In the genomic region with DNA sequence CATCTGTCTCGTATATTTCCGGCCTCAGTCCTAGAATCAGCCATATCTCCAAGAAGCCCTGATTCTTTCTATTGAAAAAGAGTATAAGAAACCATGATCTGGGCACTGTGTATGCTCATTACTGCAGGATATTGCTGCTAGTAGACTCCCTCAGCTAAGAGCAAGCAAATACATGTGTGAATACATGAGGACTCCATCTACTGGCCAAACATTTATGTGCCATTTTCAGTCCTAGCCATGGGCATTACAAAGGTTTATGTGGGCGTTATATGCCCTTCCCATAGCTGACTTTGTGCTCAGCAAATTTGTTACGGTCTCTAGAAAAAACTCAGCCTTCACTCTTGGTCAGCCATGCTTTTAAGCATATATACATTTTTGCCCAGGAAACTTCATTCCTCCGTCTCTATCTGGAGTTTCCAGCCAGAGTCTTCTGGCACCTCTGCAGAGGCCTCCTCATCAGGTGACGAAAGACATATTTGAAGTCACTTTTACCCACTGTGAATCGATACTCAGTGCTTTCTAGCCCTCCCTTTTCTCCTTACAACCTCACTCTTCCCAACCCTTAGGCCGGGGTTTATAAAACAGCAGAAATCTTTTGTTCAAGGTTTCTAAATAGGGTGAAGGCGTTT, we compare ENCODE assay signal across 11 cellular contexts.
A peak's percentile ranks its signal among the peaks of the same experiment; 100 is the strongest.
DNase-seq lines count a peak whose midpoint lies in the region; ATAC-seq and TF ChIP-seq lines count a peak whose summit lies in the region.
"Had no signal": no experiment of that assay in that cellular context is flagged by ENCODE, and none has a peak within 500 bp of the region (broad histone marks: within the 10 kb centered on the region; RNA-seq: fewer than 3 reads in every experiment).

No MANE protein-coding gene starts in this region.

- POLR2A ChIA-PET in Caco-2 (lab: Charles Lee) (no interaction called here), Panc1 (lab: Charles Lee) (no interaction called here)

- intact Hi-C loops in Caco-2 (cut with micrococcal nuclease; ENCODE audit: unreplicated experiment): loop anchor here (1.0 kb wide), 2 partner anchors 114 to 331 kb away; no protein-coding TSS in a partner anchor
- intact Hi-C loops in Panc1 (cut with micrococcal nuclease; ENCODE audit: unreplicated experiment): no loop called here
- intact Hi-C loops in psoas muscle (cut with DNase I): no loop called here

- no peak overlapping the region for H3K27ac Mint-ChIP-seq in Caco-2 (ENCODE audit: unreplicated experiment)

- no peaks in the 10 kb centered on the region for H3K9me3 Mint-ChIP-seq in Caco-2 (ENCODE audit: unreplicated experiment)

- H3K27me3 Mint-ChIP-seq in Caco-2 (ENCODE audit: insufficient read depth, unreplicated experiment): no peaks in the 10 kb centered on the region

- H3K4me3 ChIP-seq in Caco-2 (ENCODE audit: low read depth, low read length) (no peak overlapping the region), Panc1 (ENCODE audit: low read depth in 2 of 2, low read length in 2 of 2) (no peak overlapping the region), psoas muscle (no peak overlapping the region)
- H3K4me3 ChIP-seq in Jurkat, Clone E6-1 (ENCODE audit: low read length): no peak overlapping the region
- H3K4me3 ChIP-seq: ovary had no signal

- H3K4me1 Mint-ChIP-seq in Caco-2 (ENCODE audit: low read depth, unreplicated experiment): no peaks in the 10 kb centered on the region

- H3K27ac ChIP-seq in Panc1 (ENCODE audit: low read length): no peak overlapping the region
- H3K27ac ChIP-seq in psoas muscle: no peak overlapping the region
- H3K27ac ChIP-seq: ovary had no signal

- H3K36me3 Mint-ChIP-seq in Caco-2 (ENCODE audit: insufficient read depth, unreplicated experiment): no peaks in the 10 kb centered on the region

- no peak overlapping the region for H3K4me3 Mint-ChIP-seq in Caco-2 (ENCODE audit: unreplicated experiment)

- 72 to 79% (median 77%) methylated on average over 9 of the region's 9 CpGs for WGBS in psoas muscle, 3 donors

- peak; percentile 57 to 59 for TF ChIP-seq CTCF in Caco-2 (IDR thresholded peaks at IDR 0.05; ENCODE audit: insufficient read depth in 1 of 2, low read depth in 1 of 2, low read length in 1 of 2, severe bottlenecking in 1 of 2, unreplicated experiment in 1 of 2)
- TF ChIP-seq CTCF in Panc1 (IDR thresholded peaks at IDR 0.05): peak; percentile 41; the same call in 1 of the 2 replicates
- no peak for TF ChIP-seq CTCF in psoas muscle (IDR thresholded peaks at IDR 0.05)

- H3K4me1 ChIP-seq in Caco-2 (no peaks in the 10 kb centered on the region), Panc1 (ENCODE audit: control insufficient read depth, insufficient read depth, low read length) (no peaks in the 10 kb centered on the region), psoas muscle (no peaks in the 10 kb centered on the region)

- BruUV-seq in Caco-2 (replicated peaks; lab: Mats Ljungman, UMichigan) (no TSS peak), Panc1 (replicated peaks; lab: Mats Ljungman, UMichigan) (no TSS peak)

- H3K9me3 ChIP-seq in Caco-2 (no peaks in the 10 kb centered on the region), Panc1 (ENCODE audit: control insufficient read depth, insufficient read depth, low read depth, low read length) (no peaks in the 10 kb centered on the region), psoas muscle (no peaks in the 10 kb centered on the region)
- H3K9me3 ChIP-seq: ovary had no signal

- ATAC-seq in Panc1: 0 out of 2 replicates have a peak, but pooled peaks have one; percentile 58
- no peak for ATAC-seq in HG02938 (IDR thresholded peaks at IDR 0.05; ENCODE audit: unreplicated experiment)
- no peak for ATAC-seq in psoas muscle
- ATAC-seq in GM18870 (IDR thresholded peaks at IDR 0.05; ENCODE audit: unreplicated experiment): no peak

- CTCF ChIA-PET in Caco-2 (lab: Charles Lee) (interaction anchor here (0.6 to 1.0 kb wide), 2 partner anchors 17 to 331 kb away, joined by 5 to 8 read pairs; no protein-coding TSS in a partner anchor), Panc1 (lab: Charles Lee) (no interaction called here)

- H3K27me3 ChIP-seq in Caco-2 (replicated peaks; ENCODE audit: control insufficient read depth, insufficient read depth, low read length): no peaks in the 10 kb centered on the region
- H3K27me3 ChIP-seq in Panc1 (ENCODE audit: control insufficient read depth, insufficient read depth, low read length): no peaks in the 10 kb centered on the region
- no peaks in the 10 kb centered on the region for H3K27me3 ChIP-seq in psoas muscle (ENCODE audit: insufficient read depth in 3 of 3, low read length in 2 of 3)
- H3K27me3 ChIP-seq: ovary had no signal

- in situ Hi-C loops in Panc1 (cut with HindIII; ENCODE audit: low pct_unique_long_range_greater_than_20kb, low sequenced_read_pairs): no loop called here

- H3K36me3 ChIP-seq in Caco-2 (ENCODE audit: control insufficient read depth, insufficient read depth, low read length) (no peaks in the 10 kb centered on the region), Panc1 (ENCODE audit: control insufficient read depth, insufficient read depth, low read length) (no peaks in the 10 kb centered on the region), psoas muscle (ENCODE audit: insufficient read depth in 1 of 2, low read depth in 1 of 2) (no peaks in the 10 kb centered on the region)
- H3K36me3 ChIP-seq: ovary had no signal

- DNase-seq in Caco-2 (peak in 1 of 2 experiments; percentile 33), Panc1 (ENCODE audit: low read depth, low spot score) (peak; percentile 7), iPS DF 19.7 (ENCODE audit: low read depth, low spot score) (peak; percentile 0), NCI-H2227 treated with DMSO at 0.1 percent for 48 hours (lab: John Stamatoyannopoulos, UW) (no peak), psoas muscle (no peak)
- DNase-seq in Jurkat, Clone E6-1 (ENCODE audit: low read depth, low spot score): peak; percentile 39
- DNase-seq: EL, ovary, T1000 had no signal

Comparison
In these comparisons a context has a peak if more than half of its experiments do, and no peak if none do; other contexts are left out.
1. DNase-seq: peak in Jurkat, Clone E6-1 (single experiment), Panc1 (single experiment) and iPS DF 19.7 (single experiment); none in NCI-H2227 treated with DMSO at 0.1 percent for 48 hours (single experiment) and psoas muscle (0 of 2).